Comparison of ENCODE assay signal across 16 cellular contexts in genomic region chr2:222521099-222521498, GRCh38.
DNase-seq lines count a peak whose midpoint lies in the region; ATAC-seq and TF ChIP-seq lines count a peak whose summit lies in the region.
"Had no signal": no experiment of that assay in that cellular context is flagged by ENCODE, and none has a peak within 500 bp of the region (broad histone marks: within the 10 kb centered on the region; RNA-seq: fewer than 3 reads in every experiment).

No MANE protein-coding gene starts in this region.

- H3K4me3 Mint-ChIP-seq in Caco-2 (ENCODE audit: unreplicated experiment): no peak overlapping the region
- H3K4me3 Mint-ChIP-seq: natural killer cell had no signal

- H2AFZ ChIP-seq in Karpas-422 (ENCODE audit: low read length): no peak overlapping the region

- POLR2A ChIA-PET in Caco-2 (lab: Charles Lee): no interaction called here

- H3K4me1 Mint-ChIP-seq in Caco-2 (ENCODE audit: low read depth, unreplicated experiment): no peaks in the 10 kb centered on the region
- H3K4me1 Mint-ChIP-seq: natural killer cell had no signal

- 0 out of 2 replicates have a peak, but pooled peaks cover 2% of the 10 kb centered on the region for H3K4me1 ChIP-seq in Karpas-422 (ENCODE audit: low read length)
- no peaks in the 10 kb centered on the region for H3K4me1 ChIP-seq in Caco-2
- H3K4me1 ChIP-seq: testis had no signal

- H3K79me2 ChIP-seq in Karpas-422 (ENCODE audit: low read length): no peaks in the 10 kb centered on the region

- no peaks in the 10 kb centered on the region for H3K27me3 Mint-ChIP-seq in Caco-2 (ENCODE audit: insufficient read depth, unreplicated experiment)

- no peaks in the 10 kb centered on the region for H3K9me3 ChIP-seq in Karpas-422 (ENCODE audit: low read length)
- H3K9me3 ChIP-seq in Caco-2: no peaks in the 10 kb centered on the region
- H3K9me3 ChIP-seq: BLaER1 treated with 17β-estradiol and CSF1 and Interleukin-3, amounts not matched to agents 10 nM and 100 nM; testis had no signal

- no peaks in the 10 kb centered on the region for H3K9me2 ChIP-seq in Karpas-422 (replicated peaks; ENCODE audit: insufficient read depth, low read length)

- H3K27ac Mint-ChIP-seq in Caco-2 (ENCODE audit: unreplicated experiment): no peak overlapping the region
- H3K27ac Mint-ChIP-seq: activated naive CD4-positive, alpha-beta T cell treated with anti-CD3 and anti-CD28 coated beads, Interleukin-2, amount 50 U/mL, for 72 hours; natural killer cell had no signal

- intact Hi-C loops in Caco-2 (cut with micrococcal nuclease; ENCODE audit: unreplicated experiment): no loop called here

- H3K9ac ChIP-seq in Karpas-422 (ENCODE audit: low read length): no peak overlapping the region
- H3K9ac ChIP-seq: BLaER1 treated with 17β-estradiol and CSF1 and Interleukin-3, amounts not matched to agents 10 nM and 100 nM had no signal

- no TSS peak for BruUV-seq in Caco-2 (replicated peaks; lab: Mats Ljungman, UMichigan)

- no peaks in the 10 kb centered on the region for H3K27me3 ChIP-seq in Karpas-422 (ENCODE audit: low read length)
- H3K27me3 ChIP-seq in Caco-2 (replicated peaks; ENCODE audit: control insufficient read depth, insufficient read depth, low read length): no peaks in the 10 kb centered on the region
- H3K27me3 ChIP-seq: BLaER1 treated with 17β-estradiol and CSF1 and Interleukin-3, amounts not matched to agents 10 nM and 100 nM; testis had no signal

- no peaks in the 10 kb centered on the region for H3K36me3 ChIP-seq in Karpas-422 (ENCODE audit: insufficient read depth, low read length)
- no peaks in the 10 kb centered on the region for H3K36me3 ChIP-seq in Caco-2 (ENCODE audit: control insufficient read depth, insufficient read depth, low read length)
- H3K36me3 ChIP-seq: BLaER1 treated with 17β-estradiol and CSF1 and Interleukin-3, amounts not matched to agents 10 nM and 100 nM had no signal

- CTCF ChIA-PET in Caco-2 (lab: Charles Lee): no interaction called here

- no peak overlapping the region for H3K4me3 ChIP-seq in Karpas-422 (ENCODE audit: low read length)
- no peak overlapping the region for H3K4me3 ChIP-seq in Caco-2 (ENCODE audit: low read depth, low read length)
- H3K4me3 ChIP-seq: BLaER1 treated with 17β-estradiol and CSF1 and Interleukin-3, amounts not matched to agents 10 nM and 100 nM; testis had no signal

- H3K27ac ChIP-seq in Karpas-422 (ENCODE audit: low read length): no peak overlapping the region
- H3K27ac ChIP-seq: BLaER1 treated with 17β-estradiol and CSF1 and Interleukin-3, amounts not matched to agents 10 nM and 100 nM; testis had no signal

- H3K4me2 ChIP-seq in Karpas-422 (ENCODE audit: low read depth, low read length, poor library complexity, severe bottlenecking): no peak overlapping the region
- H3K4me2 ChIP-seq: BLaER1 treated with 17β-estradiol and CSF1 and Interleukin-3, amounts not matched to agents 10 nM and 100 nM had no signal

- H3K9me3 Mint-ChIP-seq in Caco-2 (ENCODE audit: unreplicated experiment): no peaks in the 10 kb centered on the region
- H3K9me3 Mint-ChIP-seq: activated naive CD4-positive, alpha-beta T cell treated with anti-CD3 and anti-CD28 coated beads, Interleukin-2, amount 50 U/mL, for 72 hours; natural killer cell had no signal

- no peaks in the 10 kb centered on the region for H4K20me1 ChIP-seq in Karpas-422 (ENCODE audit: insufficient read depth, low read depth, low read length)
- H4K20me1 ChIP-seq: BLaER1 treated with 17β-estradiol and CSF1 and Interleukin-3, amounts not matched to agents 10 nM and 100 nM had no signal

- no peak for TF ChIP-seq CTCF in Caco-2 (IDR thresholded peaks at IDR 0.05; ENCODE audit: insufficient read depth in 1 of 2, low read depth in 1 of 2, low read length in 1 of 2, severe bottlenecking in 1 of 2, unreplicated experiment in 1 of 2)

- no peaks in the 10 kb centered on the region for H3K36me3 Mint-ChIP-seq in Caco-2 (ENCODE audit: insufficient read depth, unreplicated experiment)
- H3K36me3 Mint-ChIP-seq: activated naive CD4-positive, alpha-beta T cell treated with anti-CD3 and anti-CD28 coated beads, Interleukin-2, amount 50 U/mL, for 72 hours; natural killer cell had no signal

- ATAC-seq in GM18870 (IDR thresholded peaks at IDR 0.05; ENCODE audit: unreplicated experiment): peak; percentile 75
- peak; percentile 51 for ATAC-seq in GM21423 (IDR thresholded peaks at IDR 0.05; ENCODE audit: unreplicated experiment)
- peak; percentile 83 for ATAC-seq in HG02938 (IDR thresholded peaks at IDR 0.05; ENCODE audit: unreplicated experiment)
- peak; percentile 73 for ATAC-seq in HG03469 (IDR thresholded peaks at IDR 0.05; ENCODE audit: unreplicated experiment)
- ATAC-seq: left lobe of liver, natural killer cell had no signal

- DNase-seq in KG1 (lab: John Stamatoyannopoulos, UW): no peak
- no peak for DNase-seq in medulla oblongata (ENCODE audit: extremely low spot score)
- no peak for DNase-seq in Karpas-422
- no peak for DNase-seq in Caco-2
- DNase-seq: erythroblast, natural killer cell, NCI-H146, NCI-H526 treated with DMSO at 0.1 percent for 48 hours, testis had no signal
